Comparison of ENCODE assay signal across 18 cellular contexts in the genomic region with DNA sequence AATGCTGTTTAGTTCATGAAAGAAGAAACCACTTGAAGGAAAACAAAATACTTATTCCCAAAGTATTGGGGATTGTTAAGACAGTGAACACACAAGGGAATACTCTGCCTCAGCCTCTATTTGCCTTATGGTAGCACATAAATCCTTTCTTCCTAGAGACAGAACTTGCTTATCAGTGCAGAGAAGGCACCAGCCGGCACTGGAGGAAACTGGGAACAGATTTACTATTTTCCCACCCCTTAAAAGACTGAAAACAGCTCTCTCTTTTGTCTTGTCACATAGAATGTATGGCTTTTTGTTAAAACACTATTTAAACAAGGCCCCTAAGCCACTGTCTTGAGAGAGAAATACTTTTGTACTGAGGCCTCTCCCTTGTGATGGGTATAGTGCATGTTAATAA. TPM values are rescaled to one million over a fixed set of nuclear protein-coding genes. Genes with fewer than 3 reads are reported as not detected.
"Had no signal": no experiment of that assay in that cellular context is flagged by ENCODE, and none has a peak within 500 bp of the region (broad histone marks: within the 10 kb centered on the region; RNA-seq: fewer than 3 reads in every experiment).

No MANE protein-coding gene starts in this region.

- ATAC-seq: activated CD8-positive, alpha-beta memory T cell treated with anti-CD3 and anti-CD28 coated beads, Interleukin-2, amount 10 ng/mL, durations not matched to agents 7 days and 5 days; left ventricle myocardium superior; natural killer cell treated with Interleukin-12 subunit alpha and Interleukin-12 subunit beta and Interleukin-15 and Interleukin-18, amount 100 ng/mL, for 72 hours; stimulated activated naive CD8-positive, alpha-beta T cell treated with anti-CD3 and anti-CD28 coated beads, Interleukin-15, Interleukin-2, amounts not matched to agents 100 U/mL and 50 U/mL, for 24 hours; T-cell had no signal

- DNase-seq: activated CD4-positive, alpha-beta memory T cell treated with anti-CD3 and anti-CD28 coated beads, Interleukin-2, amount 10 ng/mL, durations not matched to agents 7 days and 5 days; activated CD4-positive, alpha-beta T cell treated with anti-CD3 and anti-CD28 coated beads for 48 hours; activated CD4-positive, CD25-positive, alpha-beta regulatory T cell; activated CD8-positive, alpha-beta memory T cell treated with anti-CD3 and anti-CD28 coated beads, Interleukin-2, amount 10 ng/mL, durations not matched to agents 7 days and 5 days; amniotic stem cell; dermis blood vessel endothelial cell; erythroblast; foreskin melanocyte; left ventricle myocardium superior; mesendoderm; occipital lobe; retina; stimulated activated CD4-positive, alpha-beta T cell treated with anti-CD3 and anti-CD28 coated beads, Interleukin-1b, Interleukin-23, amount 100 ng/mL, for 48 hours; stimulated activated naive CD8-positive, alpha-beta T cell treated with anti-CD3 and anti-CD28 coated beads, Interleukin-15, Interleukin-2, amounts not matched to agents 100 U/mL and 50 U/mL, for 24 hours; T-cell; T-helper 9 cell; trophoblast cell had no signal

RNA-seq across cellular contexts. Expression of gene EDIL3, which starts 40.7 kb away (rescaled TPM):
- total RNA-seq: activated CD4-positive, alpha-beta memory T cell treated with anti-CD3 and anti-CD28 coated beads, Interleukin-2, amount 10 ng/mL, durations not matched to agents 7 days and 5 days; activated CD8-positive, alpha-beta memory T cell treated with anti-CD3 and anti-CD28 coated beads, Interleukin-2, amount 10 ng/mL, durations not matched to agents 7 days and 5 days; natural killer cell treated with Interleukin-12 subunit alpha and Interleukin-12 subunit beta and Interleukin-15 and Interleukin-18, amount 100 ng/mL, for 72 hours had no signal
